Comparison of ENCODE assay signal across 19 cellular contexts in genomic region chrX:117610049-117610448, GRCh38.
DNase-seq lines count a peak whose midpoint lies in the region; ATAC-seq, FAIRE-seq and TF ChIP-seq lines count a peak whose summit lies in the region.
"Had no signal": no experiment of that assay in that cellular context is flagged by ENCODE, and none has a peak within 500 bp of the region (broad histone marks: within the 10 kb centered on the region; RNA-seq: fewer than 3 reads in every experiment).

No MANE protein-coding gene starts in this region.

- H3K23me2 ChIP-seq in H1 (ENCODE audit: low read depth, low read length) = no peaks in the 10 kb centered on the region

- no peaks in the 10 kb centered on the region for H4K20me1 ChIP-seq in IMR-90 (ENCODE audit: insufficient read depth, low read length)
- H4K20me1 ChIP-seq in H1 (replicated peaks in 1 of 2; ENCODE audit: control insufficient read depth in 1 of 2, insufficient read depth in 2 of 2, low read length in 2 of 2) = no peaks in the 10 kb centered on the region
- H4K20me1 ChIP-seq: BLaER1 treated with 17β-estradiol and CSF1 and Interleukin-3, amounts not matched to agents 10 nM and 100 nM had no signal

- H2BK12ac ChIP-seq in H1 (ENCODE audit: low read depth, low read length) = no peak overlapping the region

- H3K27ac ChIP-seq in A549 (no peak overlapping the region), IMR-90 (ENCODE audit: insufficient read depth, low read length) (no peak overlapping the region), H1 (ENCODE audit: low read depth, low read length) (no peak overlapping the region)
- H3K27ac ChIP-seq: BLaER1 treated with 17β-estradiol and CSF1 and Interleukin-3, amounts not matched to agents 10 nM and 100 nM; C4-2B had no signal

- H3K36me3 ChIP-seq in IMR-90 (ENCODE audit: control insufficient read depth, insufficient read depth, low read length) (no peaks in the 10 kb centered on the region), H1 (ENCODE audit: control insufficient read depth in 2 of 4, insufficient read depth in 4 of 4, low read length in 3 of 4) (no peaks in the 10 kb centered on the region)
- H3K36me3 ChIP-seq: BLaER1 treated with 17β-estradiol and CSF1 and Interleukin-3, amounts not matched to agents 10 nM and 100 nM had no signal

- H3K56ac ChIP-seq in IMR-90 (ENCODE audit: extremely low read depth, insufficient read depth, low read length) (no peak overlapping the region), H1 (replicated peaks; ENCODE audit: insufficient read length, low read depth, low read length) (no peak overlapping the region)

- H2BK120ac ChIP-seq in IMR-90 (ENCODE audit: low read depth, low read length) (no peak overlapping the region), H1 (replicated peaks; ENCODE audit: low read depth, low read length) (no peak overlapping the region)

- no peak for ATAC-seq in A549
- ATAC-seq in IMR-90 (ENCODE audit: low read depth) = no peak
- ATAC-seq in GM21825 (IDR thresholded peaks at IDR 0.05; ENCODE audit: unreplicated experiment) = no peak
- ATAC-seq in HG03457 (IDR thresholded peaks at IDR 0.05; ENCODE audit: unreplicated experiment) = no peak
- ATAC-seq: CD8-positive, alpha-beta T cell had no signal

- TF ChIP-seq EP300 in A549 (IDR thresholded peaks at IDR 0.05) (no peak), H1 (IDR thresholded peaks at IDR 0.05; ENCODE audit: borderline replicate concordance in 1 of 2, low read depth in 2 of 2, low read length in 2 of 2) (no peak)

- no peak overlapping the region for H2BK5ac ChIP-seq in IMR-90 (ENCODE audit: low read depth, low read length, poor library complexity, severe bottlenecking)
- H2BK5ac ChIP-seq in H1 (ENCODE audit: low read depth, low read length) = no peak overlapping the region

- H3K79me2 ChIP-seq in H1 (ENCODE audit: control insufficient read depth in 1 of 2, insufficient read depth in 2 of 2, low read length in 2 of 2) = no peaks in the 10 kb centered on the region

- H4K91ac ChIP-seq in IMR-90 (ENCODE audit: insufficient read depth, low read depth, low read length) (no peak overlapping the region), H1 (replicated peaks; ENCODE audit: insufficient read length, low read length) (no peak overlapping the region)

- H3K18ac ChIP-seq in IMR-90 (ENCODE audit: low read depth, low read length) = no peak overlapping the region
- H3K18ac ChIP-seq in H1 (ENCODE audit: extremely low read depth, low read length) = no peak overlapping the region

- H2AK9ac ChIP-seq in IMR-90 (replicated peaks; ENCODE audit: low read depth, low read length, poor library complexity) = no peak overlapping the region

- CTCF ChIA-PET in A549 (lab: Yijun Ruan, JAX) = no interaction called here
- CTCF ChIA-PET in IMR-90 (lab: Yijun Ruan, JAX) = no interaction called here
- CTCF ChIA-PET in H1 (lab: Charles Lee; ENCODE audit: partially characterized antibody) = no interaction called here

- in situ Hi-C loops in IMR-90 (cut with MboI; ENCODE audit: low sequenced_read_pairs) = no loop called here

- H3K9ac ChIP-seq in IMR-90 (ENCODE audit: low read depth, low read length) (no peak overlapping the region), H1 (replicated peaks in 1 of 4; ENCODE audit: extremely low read depth in 1 of 4, low read depth in 3 of 4, low read length in 3 of 4) (no peak overlapping the region)
- H3K9ac ChIP-seq: BLaER1 treated with 17β-estradiol and CSF1 and Interleukin-3, amounts not matched to agents 10 nM and 100 nM had no signal

- H2BK20ac ChIP-seq in IMR-90 (ENCODE audit: low read depth, low read length) (no peak overlapping the region), H1 (ENCODE audit: low read length) (no peak overlapping the region)

- H3K4me1 ChIP-seq in A549 (no peaks in the 10 kb centered on the region), IMR-90 (ENCODE audit: control insufficient read depth, insufficient read depth, low read length) (no peaks in the 10 kb centered on the region), H1 (replicated peaks in 1 of 4; ENCODE audit: control insufficient read depth in 3 of 4, insufficient read depth in 4 of 4, low read length in 3 of 4) (no peaks in the 10 kb centered on the region)
- H3K4me1 ChIP-seq: BLaER1 treated with 17β-estradiol and CSF1 and Interleukin-3, amounts not matched to agents 10 nM and 100 nM; Caco-2 had no signal

- no peak for TF ChIP-seq POLR2A in A549 (IDR thresholded peaks at IDR 0.05; ENCODE audit: low read length)
- no peak for TF ChIP-seq POLR2A in IMR-90 (IDR thresholded peaks at IDR 0.05; ENCODE audit: low read depth, low read length)
- no peak for TF ChIP-seq POLR2A in H1 (IDR thresholded peaks at IDR 0.05; ENCODE audit: control extremely low read depth in 1 of 2, low read depth in 2 of 2, low read length in 2 of 2)

- TF ChIP-seq CTCF in A549 (IDR thresholded peaks at IDR 0.05) (no peak), IMR-90 (conservative IDR thresholded peaks at IDR 0.05; ENCODE audit: low read depth, low read length) (no peak), H1 (IDR thresholded peaks at IDR 0.05; ENCODE audit: control extremely low read depth in 1 of 3, insufficient read depth in 1 of 3, low read depth in 1 of 3, low read length in 3 of 3) (no peak)

- FAIRE-seq in A549 (lab: Jason Lieb, UNC) = no peak
- no peak for FAIRE-seq in H1 (lab: Jason Lieb, UNC)
- FAIRE-seq: A204.1, D721Med, G401.6, GM12891 had no signal

- H3K4me3 ChIP-seq in A549 (no peak overlapping the region), IMR-90 (ENCODE audit: insufficient read depth, low read depth, low read length) (no peak overlapping the region), H1 (ENCODE audit: extremely low read depth in 1 of 4, insufficient read depth in 2 of 4, low read depth in 3 of 4, low read length in 4 of 4) (no peak overlapping the region)
- H3K4me3 ChIP-seq: BLaER1 treated with 17β-estradiol and CSF1 and Interleukin-3, amounts not matched to agents 10 nM and 100 nM had no signal

- intact Hi-C loops in IMR-90 (cut with micrococcal nuclease) = no loop called here

- WGBS in A549 (ENCODE audit: missing lambda C conversion rate) = 0% methylated on average over 3 of the region's 3 CpGs
- WGBS in IMR-90 (ENCODE audit: extremely low coverage in 2 of 2, insufficient read length in 1 of 2), 2 experiments = no CpG with 5 or more reads among the region's 3 CpGs
- 77% methylated on average over 3 of the region's 3 CpGs; no CpG with 5 or more reads in 1 of the 2 experiments for WGBS in H1 (ENCODE audit: extremely low coverage in 1 of 2, insufficient coverage in 1 of 2, insufficient read length in 1 of 2, insufficient replicate concordance in 2 of 2, low coverage in 1 of 2, low lambda C conversion rate in 2 of 2, missing lambda C conversion rate in 1 of 2), 2 experiments

- H3K79me1 ChIP-seq in IMR-90 (ENCODE audit: low read depth in 1 of 2, low read length in 2 of 2) (no peaks in the 10 kb centered on the region), H1 (ENCODE audit: low read depth, low read length) (no peaks in the 10 kb centered on the region)

- no TSS peak for BruUV-seq in IMR-90 (replicated peaks; lab: Mats Ljungman, UMichigan)

- H4K8ac ChIP-seq in IMR-90 (ENCODE audit: low read depth in 2 of 2, low read length in 2 of 2) = no peak overlapping the region
- H4K8ac ChIP-seq in H1 (ENCODE audit: extremely low read depth, insufficient read depth, low read length) = no peak overlapping the region

- H3K14ac ChIP-seq in IMR-90 (replicated peaks; ENCODE audit: low read depth, low read length) (no peak overlapping the region), H1 (ENCODE audit: insufficient read length) (no peak overlapping the region)

- H2AFZ ChIP-seq in IMR-90 (replicated peaks; ENCODE audit: low read length, poor library complexity) = no peak overlapping the region
- H2AFZ ChIP-seq in H1 (ENCODE audit: low read length) = no peak overlapping the region

- no peak overlapping the region for H4K5ac ChIP-seq in IMR-90 (ENCODE audit: low read depth, low read length)
- H4K5ac ChIP-seq in H1 (ENCODE audit: insufficient read length, low read depth, low read length) = no peak overlapping the region

- H3K9me1 ChIP-seq in IMR-90 (ENCODE audit: insufficient read depth, low read length) = no peaks in the 10 kb centered on the region

- H3K23ac ChIP-seq in IMR-90 (ENCODE audit: low read depth, low read length) (no peak overlapping the region), H1 (ENCODE audit: insufficient read length) (no peak overlapping the region)

- H3K4me2 ChIP-seq in A549 (no peak overlapping the region), IMR-90 (ENCODE audit: low read depth, low read length) (no peak overlapping the region), H1 (ENCODE audit: insufficient read depth in 1 of 2, low read depth in 2 of 2, low read length in 2 of 2) (no peak overlapping the region)
- H3K4me2 ChIP-seq: BLaER1 treated with 17β-estradiol and CSF1 and Interleukin-3, amounts not matched to agents 10 nM and 100 nM had no signal

- H3K9me3 ChIP-seq in A549 (no peaks in the 10 kb centered on the region), IMR-90 (ENCODE audit: control insufficient read depth, insufficient read depth, low read length) (no peaks in the 10 kb centered on the region), H1 (ENCODE audit: insufficient read depth in 2 of 2, low read depth in 1 of 2, low read length in 1 of 2) (no peaks in the 10 kb centered on the region; a peak in 1 of 4 replicates)
- H3K9me3 ChIP-seq: Caco-2 had no signal

- H2BK15ac ChIP-seq in IMR-90 (ENCODE audit: low read depth, low read length) (no peak overlapping the region), H1 (ENCODE audit: low read length) (no peak overlapping the region)

- TF ChIP-seq RAD21 in A549 (conservative IDR thresholded peaks at IDR 0.05 in 1 of 2, IDR thresholded peaks at IDR 0.05 in 1 of 2) (no peak), IMR-90 (IDR thresholded peaks at IDR 0.05; ENCODE audit: low read length) (no peak), H1 (IDR thresholded peaks at IDR 0.05 in 1 of 2, conservative IDR thresholded peaks at IDR 0.05 in 1 of 2; ENCODE audit: low read depth in 2 of 2, low read length in 2 of 2) (no peak)

- dilution Hi-C loops in IMR-90 (cut with HindIII; ENCODE audit: low sequenced_read_pairs, unreplicated experiment) = no loop called here

- no peak overlapping the region for H3K4ac ChIP-seq in IMR-90 (ENCODE audit: low read depth, low read length)
- no peak overlapping the region for H3K4ac ChIP-seq in H1 (replicated peaks; ENCODE audit: insufficient read length, low read depth, low read length)

- H3K27me3 ChIP-seq in IMR-90 (ENCODE audit: control insufficient read depth, insufficient read depth, low read length) = no peaks in the 10 kb centered on the region
- no peaks in the 10 kb centered on the region for H3K27me3 ChIP-seq in H1 (replicated peaks in 1 of 4; ENCODE audit: control insufficient read depth in 3 of 4, extremely low read depth in 1 of 4, insufficient read depth in 3 of 4, low read length in 3 of 4)
- H3K27me3 ChIP-seq: BLaER1 treated with 17β-estradiol and CSF1 and Interleukin-3, amounts not matched to agents 10 nM and 100 nM had no signal

- DNase-seq in A549 (ENCODE audit: low read depth in 1 of 2, low spot score in 1 of 2) (no peak), IMR-90 (no peak), H1 (ENCODE audit: low read depth in 1 of 2, low spot score in 2 of 2) (no peak)
- DNase-seq: 8988T; AML-193; Caco-2; Calu3; CD4-positive, alpha-beta T cell; CD8-positive, alpha-beta T cell; DMS79 treated with DMSO at 0.1 percent for 48 hours; GF-D8 had no signal

- no peak overlapping the region for H2AK5ac ChIP-seq in IMR-90 (ENCODE audit: low read depth, low read length)
- H2AK5ac ChIP-seq in H1 (ENCODE audit: low read depth, low read length) = no peak overlapping the region

- POLR2A ChIA-PET in A549 (lab: Yijun Ruan, JAX) = no interaction called here
- POLR2A ChIA-PET in IMR-90 (lab: Charles Lee; ENCODE audit: unreplicated experiment) = no interaction called here
- POLR2A ChIA-PET in H1 (lab: Charles Lee; ENCODE audit: partially characterized antibody) = no interaction called here

Comparison
In these comparisons a context has a peak if more than half of its experiments do, and no peak if none do; other contexts are left out.
1. Of the 18 proteins assayed by ChIP-seq in both H1 and A549: peak only in H1: none; only in A549: none; in both: MAFK; in neither: 17.